8 cellular contexts compared by ENCODE assay signal in the genomic region with DNA sequence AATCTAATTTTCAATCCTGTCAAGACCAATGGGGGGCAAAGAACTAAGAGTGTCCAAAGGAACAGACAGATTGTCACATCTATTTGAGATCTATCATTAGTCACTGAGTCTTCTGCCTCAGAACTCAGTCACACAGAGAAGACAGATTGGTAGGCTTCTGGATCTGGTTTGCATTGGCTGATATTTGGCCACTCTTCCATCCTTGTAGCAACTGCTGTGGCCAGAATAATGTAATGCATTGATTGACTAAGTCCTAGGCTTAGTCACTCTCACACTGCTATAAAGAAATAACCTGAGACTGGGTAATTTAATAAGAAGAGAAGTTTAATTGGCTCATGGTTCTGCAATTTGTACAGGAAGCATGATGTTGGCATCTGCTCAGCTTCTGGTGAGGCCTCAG.
"Had no signal": no experiment of that assay in that cellular context is flagged by ENCODE, and none has a peak within 500 bp of the region (broad histone marks: within the 10 kb centered on the region; RNA-seq: fewer than 3 reads in every experiment).

No MANE protein-coding gene starts in this region.

- H3K4me3 ChIP-seq: GM23338, HAP-1 had no signal

- H3K36me3 ChIP-seq: HAP-1 had no signal

- H3K4me3 Mint-ChIP-seq: GM23338, HFFc6, IgD-negative memory B cell had no signal

- H3K27ac Mint-ChIP-seq: GM23338, HFFc6, IgD-negative memory B cell had no signal

- H3K4me1 Mint-ChIP-seq: GM23338, IgD-negative memory B cell had no signal

- H3K4me2 ChIP-seq: GM23338 had no signal

- H3K9me3 ChIP-seq: HAP-1 had no signal

- H3K27ac ChIP-seq: HL-60 had no signal

- H3K27me3 Mint-ChIP-seq: IgD-negative memory B cell had no signal

- H2AFZ ChIP-seq: GM23338 had no signal

- H3K4me1 ChIP-seq: HAP-1 had no signal

- H3K9me3 Mint-ChIP-seq: HFFc6 had no signal

- DNase-seq: H7, HFFc6 had no signal

- H3K36me3 Mint-ChIP-seq: IgD-negative memory B cell had no signal

- FAIRE-seq: H1, HepG2 had no signal
